Comparison of ENCODE assay signal across 1 cellular context in genomic region chr1:166844791-166845190, GRCh38.
TF ChIP-seq lines count a peak whose summit lies in the region.

No MANE protein-coding gene starts in this region.

TF ChIP-seq in GM23338, 12 proteins besides CTCF, POLR2A, EP300 and RAD21 (continued from another document):
- TF ChIP-seq ZNF462 (CRISPR knock-in tag; IDR thresholded peaks at IDR 0.05) (no peak), ZNF114 (CRISPR knock-in tag; IDR thresholded peaks at IDR 0.05) (no peak), STAT1 (IDR thresholded peaks at IDR 0.05; ENCODE audit: unreplicated experiment) (no peak), EZH2 (IDR thresholded peaks at IDR 0.05; ENCODE audit: low read depth, unreplicated experiment) (no peak), JUNB (IDR thresholded peaks at IDR 0.05; ENCODE audit: unreplicated experiment) (no peak), EZH2phosphoT487 (IDR thresholded peaks at IDR 0.05; ENCODE audit: unreplicated experiment) (no peak), POLR2AphosphoS5 (IDR thresholded peaks at IDR 0.05; ENCODE audit: low read depth) (no peak), CREB1 (CRISPR knock-in tag; IDR thresholded peaks at IDR 0.05; ENCODE audit: low read depth) (no peak), ZNF331 (CRISPR knock-in tag; IDR thresholded peaks at IDR 0.05; ENCODE audit: low read depth) (no peak)
